1 cellular context compared by ENCODE assay signal in the genomic region with DNA sequence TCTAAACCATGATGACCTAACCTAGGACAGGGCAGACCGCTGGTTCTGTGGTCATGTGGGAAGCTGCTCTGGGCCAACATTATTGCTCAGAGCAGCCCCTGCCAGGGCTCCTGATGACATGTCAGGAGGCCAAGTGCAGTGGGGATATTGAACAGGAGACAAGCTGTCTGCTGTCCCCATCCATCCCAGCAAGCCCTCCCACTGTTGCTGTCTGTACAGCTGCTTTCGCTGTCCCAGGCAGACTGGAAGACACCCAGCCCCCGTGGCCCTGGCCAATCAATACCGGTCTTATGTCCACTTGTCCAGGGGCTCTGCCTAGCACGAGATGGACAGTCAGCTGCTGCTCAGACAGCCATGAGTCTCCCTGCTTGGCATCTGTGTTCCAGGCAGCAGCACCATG.
TF ChIP-seq lines count a peak whose summit lies in the region.

No MANE protein-coding gene starts in this region.

TF ChIP-seq in IMR-90, 13 proteins besides CTCF, POLR2A, EP300 and RAD21:
- TF ChIP-seq MXI1 (IDR thresholded peaks at IDR 0.05; ENCODE audit: borderline replicate concordance, low read depth, low read length) = no peak
- no peak for TF ChIP-seq USF2 (IDR thresholded peaks at IDR 0.05; ENCODE audit: low read depth, low read length)
- TF ChIP-seq CHD1 (IDR thresholded peaks at IDR 0.05; ENCODE audit: low read depth, low read length) = no peak
- no peak for TF ChIP-seq MAZ (IDR thresholded peaks at IDR 0.05; ENCODE audit: borderline replicate concordance, low read depth, low read length)
- TF ChIP-seq RCOR1 (IDR thresholded peaks at IDR 0.05; ENCODE audit: insufficient replicate concordance, low read length) = no peak
- TF ChIP-seq, protein P1, sequence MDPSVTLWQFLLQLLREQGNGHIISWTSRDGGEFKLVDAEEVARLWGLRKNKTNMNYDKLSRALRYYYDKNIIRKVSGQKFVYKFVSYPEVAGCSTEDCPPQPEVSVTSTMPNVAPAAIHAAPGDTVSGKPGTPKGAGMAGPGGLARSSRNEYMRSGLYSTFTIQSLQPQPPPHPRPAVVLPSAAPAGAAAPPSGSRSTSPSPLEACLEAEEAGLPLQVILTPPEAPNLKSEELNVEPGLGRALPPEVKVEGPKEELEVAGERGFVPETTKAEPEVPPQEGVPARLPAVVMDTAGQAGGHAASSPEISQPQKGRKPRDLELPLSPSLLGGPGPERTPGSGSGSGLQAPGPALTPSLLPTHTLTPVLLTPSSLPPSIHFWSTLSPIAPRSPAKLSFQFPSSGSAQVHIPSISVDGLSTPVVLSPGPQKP (IDR thresholded peaks at IDR 0.05; ENCODE audit: borderline replicate concordance, low read depth, low read length) = no peak
- no peak for TF ChIP-seq CEBPB (IDR thresholded peaks at IDR 0.05; ENCODE audit: low read depth, low read length)
- no peak for TF ChIP-seq MAFK (IDR thresholded peaks at IDR 0.05; ENCODE audit: low read depth, low read length)
- no peak for TF ChIP-seq NFE2L2 (IDR thresholded peaks at IDR 0.05; ENCODE audit: low read depth, low read length)
- no peak for TF ChIP-seq FOS (IDR thresholded peaks at IDR 0.05; ENCODE audit: low read depth, low read length)
- TF ChIP-seq RFX5 (IDR thresholded peaks at IDR 0.05; ENCODE audit: low read depth, low read length) = no peak
- no peak for TF ChIP-seq BHLHE40 (IDR thresholded peaks at IDR 0.05; ENCODE audit: low read depth, low read length)
